ENCODE assay signal across 8 cellular contexts in genomic region chr11:72584293-72584921, GRCh38.
DNase-seq lines count a peak whose midpoint lies in the region; ATAC-seq and TF ChIP-seq lines count a peak whose summit lies in the region.

No MANE protein-coding gene starts in this region.

- no peak for TF ChIP-seq CTCF in coronary artery (IDR thresholded peaks at IDR 0.05)

- DNase-seq in activated CD4-positive, alpha-beta T cell treated with anti-CD3 and anti-CD28 coated beads for 1 hour = peak; percentile 44
- DNase-seq in coronary artery (ENCODE audit: low spot score) = no peak
- DNase-seq in mucosa of gallbladder (ENCODE audit: low spot score) = peak; percentile 64
- no peak for DNase-seq in NCI-H1694 treated with DMSO at 0.1 percent for 48 hours (lab: John Stamatoyannopoulos, UW)
- no peak for DNase-seq in HuH-7.5 (ENCODE audit: low spot score)
- no peak for DNase-seq in KG1 (lab: John Stamatoyannopoulos, UW)

- H3K9me3 Mint-ChIP-seq in stimulated activated naive CD8-positive, alpha-beta T cell treated with anti-CD3 and anti-CD28 coated beads, Interleukin-15, Interleukin-2, amounts not matched to agents 100 ng/mL and 50 ng/mL, for 24 hours = no peaks in the 10 kb centered on the region

- peaks cover 17% of the 10 kb centered on the region for H3K4me1 Mint-ChIP-seq in stimulated activated naive CD8-positive, alpha-beta T cell treated with anti-CD3 and anti-CD28 coated beads, Interleukin-15, Interleukin-2, amounts not matched to agents 100 ng/mL and 50 ng/mL, for 24 hours (ENCODE audit: low read depth)

- H3K4me3 Mint-ChIP-seq in stimulated activated naive CD8-positive, alpha-beta T cell treated with anti-CD3 and anti-CD28 coated beads, Interleukin-15, Interleukin-2, amounts not matched to agents 100 ng/mL and 50 ng/mL, for 24 hours = peak overlapping the region; percentile 73

- peaks cover 23% of the 10 kb centered on the region for H3K27me3 Mint-ChIP-seq in stimulated activated naive CD8-positive, alpha-beta T cell treated with anti-CD3 and anti-CD28 coated beads, Interleukin-15, Interleukin-2, amounts not matched to agents 100 ng/mL and 50 ng/mL, for 24 hours

- no peak for ATAC-seq in HG03354 (IDR thresholded peaks at IDR 0.05; ENCODE audit: poor library complexity, severe bottlenecking, unreplicated experiment)

- H3K4me3 ChIP-seq in coronary artery = peak overlapping the region; percentile 52

- H3K27ac ChIP-seq in coronary artery = no peak overlapping the region

- H3K27ac Mint-ChIP-seq in stimulated activated naive CD8-positive, alpha-beta T cell treated with anti-CD3 and anti-CD28 coated beads, Interleukin-15, Interleukin-2, amounts not matched to agents 100 ng/mL and 50 ng/mL, for 24 hours = no peak overlapping the region

- H3K36me3 Mint-ChIP-seq in stimulated activated naive CD8-positive, alpha-beta T cell treated with anti-CD3 and anti-CD28 coated beads, Interleukin-15, Interleukin-2, amounts not matched to agents 100 ng/mL and 50 ng/mL, for 24 hours (ENCODE audit: low read depth) = no peaks in the 10 kb centered on the region

Comparison
In these comparisons a context has a peak if more than half of its experiments do, and no peak if none do; other contexts are left out.
1. DNase-seq: peak in activated CD4-positive, alpha-beta T cell treated with anti-CD3 and anti-CD28 coated beads for 1 hour (single experiment) and mucosa of gallbladder (single experiment); none in coronary artery (single experiment), NCI-H1694 treated with DMSO at 0.1 percent for 48 hours (single experiment), HuH-7.5 (single experiment) and KG1 (single experiment).